ENCODE assay signal across 26 cellular contexts in the genomic region with DNA sequence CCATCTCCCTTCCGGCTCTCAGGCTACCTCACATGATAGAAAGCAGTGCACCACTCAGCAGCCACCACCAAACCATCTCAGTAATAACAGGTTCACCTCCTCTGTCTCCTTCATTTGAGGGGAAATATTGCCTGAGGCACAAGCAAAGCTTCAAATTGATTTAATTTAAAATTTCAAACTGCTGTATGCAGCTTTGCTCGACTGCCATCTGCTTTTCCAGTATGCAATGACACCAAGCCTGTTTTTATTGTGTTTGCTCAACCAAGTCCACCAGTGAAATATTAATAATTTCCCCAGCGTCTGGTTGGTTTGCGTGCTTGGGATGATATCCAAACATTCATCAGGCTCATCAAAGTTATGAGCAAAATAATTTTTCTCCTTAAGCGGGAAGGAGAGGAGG.
"Had no signal": no experiment of that assay in that cellular context is flagged by ENCODE, and none has a peak within 500 bp of the region (broad histone marks: within the 10 kb centered on the region; RNA-seq: fewer than 3 reads in every experiment).

No MANE protein-coding gene starts in this region.

- H3K27ac ChIP-seq: ascending aorta, brain microvascular endothelial cell, gastroesophageal sphincter, neutrophil, ovary, prostate gland, right atrium auricular region, spleen, upper lobe of left lung, WERI-Rb-1 had no signal

- H3K4me1 ChIP-seq: ascending aorta, gastroesophageal sphincter, prostate gland, right atrium auricular region, spleen, upper lobe of left lung had no signal

- H3K36me3 ChIP-seq: ascending aorta, brain microvascular endothelial cell, gastroesophageal sphincter, neutrophil, ovary, prostate gland, right atrium auricular region, spleen, upper lobe of left lung, WERI-Rb-1 had no signal

- H3K4me3 ChIP-seq: ascending aorta, gastroesophageal sphincter, ovary, prostate gland, right atrium auricular region, spleen, upper lobe of left lung had no signal

- ATAC-seq: activated CD8-positive, alpha-beta memory T cell treated with anti-CD3 and anti-CD28 coated beads, Interleukin-2, amount 10 ng/mL, durations not matched to agents 7 days and 5 days; activated CD8-positive, alpha-beta T cell treated with anti-CD3 and anti-CD28 coated beads for 36 hours; esophagus mucosa; gastroesophageal sphincter; left cardiac atrium had no signal

- H3K9me3 ChIP-seq: neutrophil, ovary, prostate gland, upper lobe of left lung had no signal

- DNase-seq: activated CD4-positive, alpha-beta T cell treated with anti-CD3 and anti-CD28 coated beads, Interleukin-2, amount 10 ng/mL, durations not matched to agents 7 days and 5 days; activated CD4-positive, CD25-positive, alpha-beta regulatory T cell treated with anti-CD3 and anti-CD28 coated beads, Interleukin-2, amount 50 U/mL, for 72 hours; activated CD8-positive, alpha-beta memory T cell treated with anti-CD3 and anti-CD28 coated beads, Interleukin-2, amount 10 ng/mL, durations not matched to agents 7 days and 5 days; activated CD8-positive, alpha-beta T cell treated with anti-CD3 and anti-CD28 coated beads for 36 hours; activated effector memory CD4-positive, alpha-beta T cell treated with anti-CD3 and anti-CD28 coated beads, Interleukin-2, amount 50 U/mL, for 16 hours; activated naive CD4-positive, alpha-beta T cell treated with anti-CD3 and anti-CD28 coated beads, Interleukin-2, amount 50 U/mL, for 16 hours; activated T-cell treated with anti-CD3 and anti-CD28 coated beads for 4 hours; brain microvascular endothelial cell; central memory CD4-positive, alpha-beta T cell; dermis blood vessel endothelial cell; effector CD8-positive, alpha-beta T cell; head of caudate nucleus; hypothalamus; left cardiac atrium; ovary; spleen; stimulated activated CD4-positive, alpha-beta T cell treated with anti-CD3 and anti-CD28 coated beads, Interleukin-4, amount 100 ng/mL, for 24 hours; stimulated activated naive CD4-positive, alpha-beta T cell treated with Interleukin-2 at 50 U/mL for 16 hours; upper lobe of left lung; WERI-Rb-1 had no signal

- H3K27me3 ChIP-seq: ascending aorta, brain microvascular endothelial cell, gastroesophageal sphincter, neutrophil, ovary, right atrium auricular region, spleen, upper lobe of left lung had no signal
